ENCODE assay signal across 8 cellular contexts in genomic region chr17:37643829-37644228, GRCh38. TPM values are rescaled to one million over a fixed set of nuclear protein-coding genes. Genes with fewer than 3 reads are reported as not detected.
A peak's percentile ranks its signal among the peaks of the same experiment; 100 is the strongest.
DNase-seq lines count a peak whose midpoint lies in the region; ATAC-seq, FAIRE-seq and TF ChIP-seq lines count a peak whose summit lies in the region.

No MANE protein-coding gene starts in this region.

- CTCF ChIA-PET in A549 (lab: Yijun Ruan, JAX): interaction anchor here (0.5 to 10.1 kb wide), 12 partner anchors 7 to 202 kb away, joined by 3 to 153 read pairs (median 4); partner anchors contain the start of gene HNF1B

- H3K27me3 ChIP-seq in HUES6 (ENCODE audit: control insufficient read depth, insufficient read depth, low read length) (peaks cover 39% of the 10 kb centered on the region), brain microvascular endothelial cell (replicated peaks) (no peaks in the 10 kb centered on the region)

- TF ChIP-seq EP300 in A549 (IDR thresholded peaks at IDR 0.05): no peak

- H3K4me1 ChIP-seq in A549 (peaks cover 32% of the 10 kb centered on the region), HUES6 (ENCODE audit: control insufficient read depth, insufficient read depth, low read length) (no peaks in the 10 kb centered on the region; the same call in 1 of the 2 replicates), mesodermal cell (ENCODE audit: control insufficient read depth, insufficient read depth, low read length, poor library complexity, severe bottlenecking) (peaks cover 14% of the 10 kb centered on the region)

- in situ Hi-C loops in brain microvascular endothelial cell (cut with HindIII; ENCODE audit: low pct_ligation_motif_present, low sequenced_read_pairs): no loop called here

- TF ChIP-seq CTCF in A549 (IDR thresholded peaks at IDR 0.05) (no peak), brain microvascular endothelial cell (IDR thresholded peaks at IDR 0.05; ENCODE audit: low read depth, low read length, missing control alignments) (no peak)

- peak overlapping the region; percentile 79 for H3K4me2 ChIP-seq in A549

- H3K27ac ChIP-seq in A549: peak overlapping the region; percentile 86 to 92
- no peak overlapping the region for H3K27ac ChIP-seq in HUES6 (ENCODE audit: low read depth, low read length)
- H3K27ac ChIP-seq in brain microvascular endothelial cell: no peak overlapping the region
- no peak overlapping the region for H3K27ac ChIP-seq in mesodermal cell (ENCODE audit: low read depth, low read length, severe bottlenecking)

- no peak overlapping the region for H3K9ac ChIP-seq in HUES6 (ENCODE audit: low read length)

- FAIRE-seq in A549 (lab: Jason Lieb, UNC): no peak

- WGBS in A549 (ENCODE audit: missing lambda C conversion rate): 10% methylated on average over 3 of the region's 3 CpGs
- 85% methylated on average over 3 of the region's 3 CpGs for WGBS in mesodermal cell (ENCODE audit: insufficient coverage in 2 of 2), 2 experiments

- H3K9me3 ChIP-seq in A549: no peaks in the 10 kb centered on the region
- H3K9me3 ChIP-seq in HUES6 (ENCODE audit: control insufficient read depth, insufficient read depth, low read depth, low read length): no peaks in the 10 kb centered on the region
- no peaks in the 10 kb centered on the region for H3K9me3 ChIP-seq in mesodermal cell (ENCODE audit: control insufficient read depth, low read length)

- TF ChIP-seq POLR2A in A549 (IDR thresholded peaks at IDR 0.05; ENCODE audit: low read length): no peak

- POLR2A ChIA-PET in A549 (lab: Yijun Ruan, JAX): no interaction called here

- peak in 1 of 2 experiments; percentile 43; a peak in 3 of 6 replicates for ATAC-seq in A549
- no peak for ATAC-seq in HG02870 (IDR thresholded peaks at IDR 0.05; ENCODE audit: unreplicated experiment)

- H3K4me3 ChIP-seq in A549 (peak overlapping the region; percentile 74), HUES6 (ENCODE audit: low read depth, low read length) (peak overlapping the region; percentile 94), brain microvascular endothelial cell (ENCODE audit: low read depth, low read length) (peak overlapping the region; percentile 91), mesodermal cell (ENCODE audit: extremely low read depth, insufficient read depth, low read length, poor library complexity, severe bottlenecking) (peak overlapping the region; percentile 90)

- H3K36me3 ChIP-seq in HUES6 (ENCODE audit: control insufficient read depth, insufficient read depth, low read length) (peaks cover 25% of the 10 kb centered on the region), brain microvascular endothelial cell (replicated peaks) (peaks cover 14% of the 10 kb centered on the region), mesodermal cell (ENCODE audit: control insufficient read depth, insufficient read depth, low read length) (peaks cover 29% of the 10 kb centered on the region)

- DNase-seq in A549 (ENCODE audit: low read depth in 1 of 2, low spot score in 1 of 2) (peak; percentile 25 to 43), brain microvascular endothelial cell (no peak), COLO829 (ENCODE audit: low spot score) (no peak), COLO668 (lab: John Stamatoyannopoulos, UW; ENCODE audit: unreplicated experiment) (no peak)
- DNase-seq in NK-92 treated with Interleukin-12 subunit alpha and Interleukin-12 subunit beta, amount 100 ng/mL, for 24 hours (lab: John Stamatoyannopoulos, UW): no peak

- no peak for TF ChIP-seq RAD21 in A549 (conservative IDR thresholded peaks at IDR 0.05 in 1 of 2, IDR thresholded peaks at IDR 0.05 in 1 of 2)

TF ChIP-seq in A549, 52 proteins besides CTCF, POLR2A, EP300 and RAD21:
- peak; percentile 72 for TF ChIP-seq MAX (IDR thresholded peaks at IDR 0.05)
- TF ChIP-seq HMGXB4 (CRISPR knock-in tag; IDR thresholded peaks at IDR 0.05; ENCODE audit: borderline replicate concordance): no peak
- TF ChIP-seq HEYL (CRISPR knock-in tag; IDR thresholded peaks at IDR 0.05): no peak
- TF ChIP-seq NPAS2 (CRISPR knock-in tag; IDR thresholded peaks at IDR 0.05; ENCODE audit: borderline replicate concordance): no peak

RNA-seq across cellular contexts. Expression of gene DDX52, which starts 0.6 kb away (rescaled TPM):
- polyA plus RNA-seq in A549 (2011; rRNA removed): 47.9 and 59.6 TPM in 2 replicates
- polyA plus RNA-seq in A549 (2012; cell fraction: cytosol; rRNA removed): 11.5 and 12.2 TPM in 2 replicates
- polyA plus RNA-seq in A549 (2012; cell fraction: nucleus; rRNA removed): 8.5 and 11.2 TPM in 2 replicates
- polyA plus RNA-seq in A549 (2017; fragmentation: RNase III; extraction: RNeasy Plus Mini Kit Qiagen cat#74134 plus additional on column Dnase treatment): 42.4 to 44.4 TPM (median 44.2 TPM) in 3 replicates
- polyA minus RNA-seq in A549 (2011; rRNA and poly(A)+ RNA removed): 26.1 and 29.9 TPM in 2 replicates
- polyA plus RNA-seq in mesodermal cell (2013, experiment 1 of 2): 27.0 TPM
- 33.7 TPM for polyA plus RNA-seq in mesodermal cell (2013, experiment 2 of 2)

RNA-seq across cellular contexts. Expression of gene SYNRG, which starts 34.6 kb away (rescaled TPM):
- polyA plus RNA-seq in A549 (2011; rRNA removed) (17.4 and 24.8 TPM in 2 replicates), A549 (2017; fragmentation: RNase III; extraction: RNeasy Plus Mini Kit Qiagen cat#74134 plus additional on column Dnase treatment) (12.3 to 13.1 TPM (median 13.1 TPM) in 3 replicates)
- polyA plus RNA-seq in A549 (2012; cell fraction: cytosol; rRNA removed): 4.5 and 5.2 TPM in 2 replicates
- 6.3 and 7.2 TPM in 2 replicates for polyA plus RNA-seq in A549 (2012; cell fraction: nucleus; rRNA removed)
- polyA minus RNA-seq in A549 (2011; rRNA and poly(A)+ RNA removed): 28.1 and 48.8 TPM in 2 replicates
- polyA plus RNA-seq in mesodermal cell (2013, experiment 1 of 2): 28.3 TPM
- polyA plus RNA-seq in mesodermal cell (2013, experiment 2 of 2): 26.6 TPM

Comparison
In these comparisons a context has a peak if more than half of its experiments do, and no peak if none do; other contexts are left out.
1. DNase-seq: peak in A549 (2 of 2); none in brain microvascular endothelial cell (single experiment), COLO829 (single experiment), COLO668 (single experiment) and NK-92 treated with Interleukin-12 subunit alpha and Interleukin-12 subunit beta, amount 100 ng/mL, for 24 hours (single experiment).
2. H3K27ac ChIP-seq: peak in A549 (2 of 2); none in HUES6 (single experiment), brain microvascular endothelial cell (single experiment) and mesodermal cell (single experiment).
3. Peak in every context shown above with its lines, with median percentiles within 50 percentile points of each other: H3K4me3 ChIP-seq.